Comparison of ENCODE assay signal across 1 cellular context in genomic region chr13:113562866-113563265, GRCh38.
TF ChIP-seq lines count a peak whose summit lies in the region.

No MANE protein-coding gene starts in this region.

TF ChIP-seq in IMR-90, 13 proteins besides CTCF, POLR2A, EP300 and RAD21:
- no peak for TF ChIP-seq NFE2L2 (IDR thresholded peaks at IDR 0.05; ENCODE audit: low read depth, low read length)
- TF ChIP-seq USF2 (IDR thresholded peaks at IDR 0.05; ENCODE audit: low read depth, low read length), result no peak
- TF ChIP-seq FOS (IDR thresholded peaks at IDR 0.05; ENCODE audit: low read depth, low read length), result no peak
- no peak for TF ChIP-seq SMC3 (IDR thresholded peaks at IDR 0.05; ENCODE audit: low read depth, low read length)
- no peak for TF ChIP-seq CEBPB (IDR thresholded peaks at IDR 0.05; ENCODE audit: low read depth, low read length)
- TF ChIP-seq RFX5 (IDR thresholded peaks at IDR 0.05; ENCODE audit: low read depth, low read length), result no peak
- no peak for TF ChIP-seq MXI1 (IDR thresholded peaks at IDR 0.05; ENCODE audit: borderline replicate concordance, low read depth, low read length)
- no peak for TF ChIP-seq MAFK (IDR thresholded peaks at IDR 0.05; ENCODE audit: low read depth, low read length)
- no peak for TF ChIP-seq RCOR1 (IDR thresholded peaks at IDR 0.05; ENCODE audit: insufficient replicate concordance, low read length)
- TF ChIP-seq MAZ (IDR thresholded peaks at IDR 0.05; ENCODE audit: borderline replicate concordance, low read depth, low read length), result no peak
- TF ChIP-seq BHLHE40 (IDR thresholded peaks at IDR 0.05; ENCODE audit: low read depth, low read length), result no peak
- no peak for TF ChIP-seq CHD1 (IDR thresholded peaks at IDR 0.05; ENCODE audit: low read depth, low read length)
- TF ChIP-seq, protein P1, sequence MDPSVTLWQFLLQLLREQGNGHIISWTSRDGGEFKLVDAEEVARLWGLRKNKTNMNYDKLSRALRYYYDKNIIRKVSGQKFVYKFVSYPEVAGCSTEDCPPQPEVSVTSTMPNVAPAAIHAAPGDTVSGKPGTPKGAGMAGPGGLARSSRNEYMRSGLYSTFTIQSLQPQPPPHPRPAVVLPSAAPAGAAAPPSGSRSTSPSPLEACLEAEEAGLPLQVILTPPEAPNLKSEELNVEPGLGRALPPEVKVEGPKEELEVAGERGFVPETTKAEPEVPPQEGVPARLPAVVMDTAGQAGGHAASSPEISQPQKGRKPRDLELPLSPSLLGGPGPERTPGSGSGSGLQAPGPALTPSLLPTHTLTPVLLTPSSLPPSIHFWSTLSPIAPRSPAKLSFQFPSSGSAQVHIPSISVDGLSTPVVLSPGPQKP (IDR thresholded peaks at IDR 0.05; ENCODE audit: borderline replicate concordance, low read depth, low read length), result no peak
